8 cellular contexts compared by ENCODE assay signal in genomic region chr2:27664622-27665363, GRCh38. TPM values are rescaled to one million over a fixed set of nuclear protein-coding genes. Genes with fewer than 3 reads are reported as not detected.
DNase-seq lines count a peak whose midpoint lies in the region; ATAC-seq and TF ChIP-seq lines count a peak whose summit lies in the region.

No MANE protein-coding gene starts in this region.

- H3K9ac ChIP-seq in HCT116 (ENCODE audit: low read length): peak overlapping the region; percentile 82
- H3K9ac ChIP-seq in skeletal muscle satellite cell (ENCODE audit: low read depth, low read length): peak overlapping the region; percentile 89

- H3K9me2 ChIP-seq in HCT116 (ENCODE audit: insufficient read depth): no peaks in the 10 kb centered on the region

- H3K27ac Mint-ChIP-seq in T-helper 17 cell: peak overlapping the region; percentile 100

- no peak for TF ChIP-seq RAD21 in HCT116 (IDR thresholded peaks at IDR 0.05; ENCODE audit: low read depth)

- no peaks in the 10 kb centered on the region for H3K9me3 ChIP-seq in HCT116 (ENCODE audit: control insufficient read depth in 1 of 2, insufficient read depth in 1 of 2, low read depth in 1 of 2, low read length in 2 of 2)
- no peaks in the 10 kb centered on the region for H3K9me3 ChIP-seq in T-helper 17 cell (ENCODE audit: control insufficient read depth, low read length, poor library complexity, severe bottlenecking)
- no peaks in the 10 kb centered on the region for H3K9me3 ChIP-seq in skeletal muscle satellite cell (replicated peaks; ENCODE audit: low read length)

- peaks cover 10% of the 10 kb centered on the region for H3K36me3 Mint-ChIP-seq in T-helper 17 cell (ENCODE audit: low read depth)

- H4K20me1 ChIP-seq in HCT116 (ENCODE audit: insufficient read depth): no peaks in the 10 kb centered on the region

- ATAC-seq in HCT116 (no peak), T-helper 17 cell (no peak), foreskin keratinocyte (no peak), HG02973 (IDR thresholded peaks at IDR 0.05; ENCODE audit: unreplicated experiment) (no peak)

- peak overlapping the region; percentile 71 for H3K27ac ChIP-seq in HCT116 (ENCODE audit: low read depth, low read length)
- H3K27ac ChIP-seq in foreskin keratinocyte: peak overlapping the region; percentile 93

- no peaks in the 10 kb centered on the region for H3K27me3 Mint-ChIP-seq in T-helper 17 cell

- H3K36me3 ChIP-seq in HCT116 (ENCODE audit: control insufficient read depth in 1 of 2, insufficient read depth in 2 of 2, low read length in 2 of 2): peaks cover 33 to 40% of the 10 kb centered on the region in 2 experiments
- peaks cover 36% of the 10 kb centered on the region for H3K36me3 ChIP-seq in skeletal muscle satellite cell (ENCODE audit: insufficient read depth, low read length)

- no peak for TF ChIP-seq POLR2A in HCT116 (IDR thresholded peaks at IDR 0.05; ENCODE audit: borderline replicate concordance, extremely low read depth, insufficient read depth, insufficient read length)

- DNase-seq in HCT116 (ENCODE audit: low read depth, low spot score) (no peak), T-helper 17 cell (no peak), foreskin keratinocyte (no peak), dedifferentiated amniotic fluid mesenchymal stem cell (ENCODE audit: extremely low spot score) (no peak), cortex of kidney (lab: John Stamatoyannopoulos, UW) (no peak), NCI-H526 treated with DMSO at 0.1 percent for 48 hours (lab: John Stamatoyannopoulos, UW) (no peak)

- intact Hi-C loops in HCT116 (cut with micrococcal nuclease): loop anchor here (5.0 kb wide), 1 partner anchor 257 kb away; the partner anchor contains the start of gene PPM1G

- H3K27me3 ChIP-seq in HCT116 (ENCODE audit: insufficient read depth, low read length): no peaks in the 10 kb centered on the region
- H3K27me3 ChIP-seq in foreskin keratinocyte: no peaks in the 10 kb centered on the region
- no peaks in the 10 kb centered on the region for H3K27me3 ChIP-seq in skeletal muscle satellite cell (ENCODE audit: control insufficient read depth, insufficient read depth, low read length)

- H3K4me1 Mint-ChIP-seq in T-helper 17 cell: peaks cover 31% of the 10 kb centered on the region

- no TSS peak for BruUV-seq in HCT116 (replicated peaks; lab: Mats Ljungman, UMichigan)

- POLR2A ChIA-PET in HCT116 (lab: Charles Lee): no interaction called here

- TF ChIP-seq CTCF in HCT116 (IDR thresholded peaks at IDR 0.05 in 2 of 3, conservative IDR thresholded peaks at IDR 0.05 in 1 of 3; ENCODE audit: borderline replicate concordance in 1 of 3, insufficient read depth in 1 of 3, low read depth in 2 of 3, low read length in 2 of 3) (no peak), foreskin keratinocyte (conservative IDR thresholded peaks at IDR 0.05) (no peak)

- H3K4me3 ChIP-seq in HCT116 (replicated peaks in 1 of 2; ENCODE audit: low read depth in 1 of 2, low read length in 2 of 2): peak overlapping the region; percentile 92 to 99
- H3K4me3 ChIP-seq in skeletal muscle satellite cell (ENCODE audit: low read length): peak overlapping the region; percentile 88

- CTCF ChIA-PET in HCT116 (lab: Charles Lee): no interaction called here

- peaks cover 42% of the 10 kb centered on the region for H3K79me2 ChIP-seq in HCT116 (ENCODE audit: insufficient read depth, low read length)

- peak overlapping the region; percentile 99 for H3K4me3 Mint-ChIP-seq in T-helper 17 cell

- H3K4me2 ChIP-seq in HCT116 (ENCODE audit: low read length) (peak overlapping the region; percentile 89), skeletal muscle satellite cell (ENCODE audit: low read length) (peak overlapping the region; percentile 80)

- peaks cover 7 to 17% of the 10 kb centered on the region in 2 experiments for H3K4me1 ChIP-seq in HCT116 (ENCODE audit: control insufficient read depth in 1 of 2, insufficient read depth in 2 of 2, low read length in 2 of 2)
- no peaks in the 10 kb centered on the region for H3K4me1 ChIP-seq in foreskin keratinocyte
- peaks cover 12% of the 10 kb centered on the region for H3K4me1 ChIP-seq in skeletal muscle satellite cell (ENCODE audit: control insufficient read depth, insufficient read depth, low read length)

- H2AFZ ChIP-seq in HCT116 (ENCODE audit: low read depth, low read length, poor library complexity, severe bottlenecking): no peak overlapping the region

- RAD21 ChIA-PET in HCT116 (lab: Charles Lee; ENCODE audit: low non-redundant PET in 1 of 2, low total read pairs in 2 of 2, uncharacterized antibody in 2 of 2, unreplicated experiment in 2 of 2): no interaction called here

TF ChIP-seq in HCT116, 20 proteins besides CTCF, POLR2A, EP300 and RAD21:
- TF ChIP-seq CEBPB (IDR thresholded peaks at IDR 0.05; ENCODE audit: low read depth): peak; percentile 46; the same call in 1 of the 2 replicates
- no peak for TF ChIP-seq EZH2phosphoT487 (IDR thresholded peaks at IDR 0.05; ENCODE audit: borderline replicate concordance)
- no peak for TF ChIP-seq SRF (IDR thresholded peaks at IDR 0.05; ENCODE audit: low read depth)
- no peak for TF ChIP-seq ZBTB33 (IDR thresholded peaks at IDR 0.05; ENCODE audit: extremely low read depth, insufficient replicate concordance, low read length)

RNA-seq across cellular contexts. Expression of gene SLC4A1AP, which starts 1.1 kb away (rescaled TPM):
- total RNA-seq in HCT116 (2021; ENCODE audit: unreplicated experiment) (19.8 TPM), T-helper 17 cell (10 to 100 TPM; 18.2 to 18.7 TPM), foreskin keratinocyte (27.1 and 29.9 TPM in 2 replicates)
- polyA plus RNA-seq in HCT116 (2012): 10.1 and 12.3 TPM in 2 replicates
- 15.2 and 17.8 TPM in 2 replicates for polyA plus RNA-seq in foreskin keratinocyte
- total RNA-seq in skeletal muscle satellite cell (2012; rRNA removed): 25.3 and 29.9 TPM in 2 replicates

RNA-seq across cellular contexts. Expression of gene SUPT7L, which starts 1.4 kb away (rescaled TPM):
- 25.2 TPM for total RNA-seq in HCT116 (2021; ENCODE audit: unreplicated experiment)
- polyA plus RNA-seq in HCT116 (2012): 27.8 TPM in 2 replicates
- 10 to 100 TPM; 48.8 to 51.1 TPM for total RNA-seq in T-helper 17 cell
- total RNA-seq in foreskin keratinocyte: 24.6 and 25.8 TPM in 2 replicates
- 18.5 and 19.7 TPM in 2 replicates for polyA plus RNA-seq in foreskin keratinocyte
- total RNA-seq in skeletal muscle satellite cell (2012; rRNA removed): 25.1 and 26.6 TPM in 2 replicates

RNA-seq across cellular contexts. Expression of gene GPN1, which starts 35.9 kb away (rescaled TPM):
- total RNA-seq in HCT116 (2021; ENCODE audit: unreplicated experiment) (34.3 TPM), T-helper 17 cell (10 to 100 TPM; 27.6 to 27.7 TPM), foreskin keratinocyte (58.9 and 61.4 TPM in 2 replicates)
- polyA plus RNA-seq in HCT116 (2012): 38.4 and 44.2 TPM in 2 replicates
- polyA plus RNA-seq in foreskin keratinocyte: 49.6 and 56.4 TPM in 2 replicates
- 44.6 and 48.5 TPM in 2 replicates for total RNA-seq in skeletal muscle satellite cell (2012; rRNA removed)

RNA-seq across cellular contexts. Expression of gene CCDC121, which starts 36.0 kb away (rescaled TPM):
- total RNA-seq in HCT116 (2021; ENCODE audit: unreplicated experiment) (2.1 TPM), T-helper 17 cell (1 to 10 TPM; 1.3 TPM), foreskin keratinocyte (0.81 and 1.0 TPM in 2 replicates)
- 0.84 and 0.94 TPM in 2 replicates for polyA plus RNA-seq in HCT116 (2012)
- polyA plus RNA-seq in foreskin keratinocyte: 0.26 and 0.46 TPM in 2 replicates
- total RNA-seq in skeletal muscle satellite cell (2012; rRNA removed): 0.25 and 1.1 TPM in 2 replicates
